1 cellular context compared by ENCODE assay signal in the genomic region with DNA sequence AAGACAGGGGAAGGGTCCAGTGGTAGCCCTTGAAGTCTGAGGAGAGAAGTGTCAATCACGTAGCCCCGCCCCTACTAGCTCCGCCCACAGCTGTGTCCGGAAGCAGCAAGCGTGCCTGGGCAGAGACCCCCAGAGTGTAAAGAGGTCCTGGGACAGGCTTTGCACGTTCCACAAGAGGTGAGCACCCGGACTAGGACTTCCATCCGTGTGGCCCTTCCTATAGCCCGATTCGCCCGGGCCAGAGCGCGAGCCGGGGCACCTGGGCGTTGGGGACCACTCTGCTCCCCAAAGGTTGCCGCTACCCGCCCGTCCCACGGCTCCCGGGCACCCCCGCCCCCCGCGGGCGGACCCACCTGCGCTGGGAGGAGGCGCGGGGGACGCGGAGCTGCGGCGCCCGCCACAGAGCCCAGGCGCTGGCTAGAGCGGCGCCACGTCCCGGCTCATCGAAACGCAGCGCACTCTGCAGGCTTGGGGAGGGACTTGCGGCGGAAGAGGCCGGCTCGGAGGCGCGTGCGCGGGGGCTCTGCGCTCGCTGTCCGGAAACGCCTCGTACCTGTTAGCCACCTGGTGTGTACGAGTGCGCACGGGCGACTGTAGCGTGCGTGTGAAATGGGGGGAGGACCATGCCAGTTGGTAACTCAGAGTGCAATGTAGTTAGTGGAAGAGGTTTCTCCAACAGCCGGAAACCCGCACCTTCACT.
TF ChIP-seq lines count a peak whose summit lies in the region.

A gene with protein sequence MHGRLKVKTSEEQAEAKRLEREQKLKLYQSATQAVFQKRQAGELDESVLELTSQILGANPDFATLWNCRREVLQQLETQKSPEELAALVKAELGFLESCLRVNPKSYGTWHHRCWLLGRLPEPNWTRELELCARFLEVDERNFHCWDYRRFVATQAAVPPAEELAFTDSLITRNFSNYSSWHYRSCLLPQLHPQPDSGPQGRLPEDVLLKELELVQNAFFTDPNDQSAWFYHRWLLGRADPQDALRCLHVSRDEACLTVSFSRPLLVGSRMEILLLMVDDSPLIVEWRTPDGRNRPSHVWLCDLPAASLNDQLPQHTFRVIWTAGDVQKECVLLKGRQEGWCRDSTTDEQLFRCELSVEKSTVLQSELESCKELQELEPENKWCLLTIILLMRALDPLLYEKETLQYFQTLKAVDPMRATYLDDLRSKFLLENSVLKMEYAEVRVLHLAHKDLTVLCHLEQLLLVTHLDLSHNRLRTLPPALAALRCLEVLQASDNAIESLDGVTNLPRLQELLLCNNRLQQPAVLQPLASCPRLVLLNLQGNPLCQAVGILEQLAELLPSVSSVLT (minus strand): TSS at position 464 of the 700 bp plus-strand sequence. CDS start 482 bp downstream, outside the sequence.

TF ChIP-seq in GM12878, 131 proteins besides CTCF, POLR2A, EP300 and RAD21 (continued from another document):
- peak; percentile 98 for TF ChIP-seq PKNOX1 (IDR thresholded peaks at IDR 0.05)
- TF ChIP-seq, protein P1, sequence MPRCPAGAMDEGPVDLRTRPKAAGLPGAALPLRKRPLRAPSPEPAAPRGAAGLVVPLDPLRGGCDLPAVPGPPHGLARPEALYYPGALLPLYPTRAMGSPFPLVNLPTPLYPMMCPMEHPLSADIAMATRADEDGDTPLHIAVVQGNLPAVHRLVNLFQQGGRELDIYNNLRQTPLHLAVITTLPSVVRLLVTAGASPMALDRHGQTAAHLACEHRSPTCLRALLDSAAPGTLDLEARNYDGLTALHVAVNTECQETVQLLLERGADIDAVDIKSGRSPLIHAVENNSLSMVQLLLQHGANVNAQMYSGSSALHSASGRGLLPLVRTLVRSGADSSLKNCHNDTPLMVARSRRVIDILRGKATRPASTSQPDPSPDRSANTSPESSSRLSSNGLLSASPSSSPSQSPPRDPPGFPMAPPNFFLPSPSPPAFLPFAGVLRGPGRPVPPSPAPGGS (IDR thresholded peaks at IDR 0.05; ENCODE audit: borderline replicate concordance, insufficient read depth, low read depth, low read length, poor library complexity, severe bottlenecking): peak; percentile 85
- no peak for TF ChIP-seq BRCA1 (IDR thresholded peaks at IDR 0.05; ENCODE audit: low read depth, low read length)
- TF ChIP-seq YY1 (IDR thresholded peaks at IDR 0.05; ENCODE audit: low read depth, low read length): peak; percentile 87
- TF ChIP-seq IRF3 (IDR thresholded peaks at IDR 0.05): no peak
- TF ChIP-seq HDAC6 (IDR thresholded peaks at IDR 0.05; ENCODE audit: unreplicated experiment): peak; percentile 40
- peak; percentile 91; the same call in 1 of the 2 replicates for TF ChIP-seq RB1 (IDR thresholded peaks at IDR 0.05; ENCODE audit: borderline replicate concordance)
- peak; percentile 69; the same call in 1 of the 2 replicates for TF ChIP-seq SMAD5 (IDR thresholded peaks at IDR 0.05; ENCODE audit: low read depth)
- TF ChIP-seq, protein P2, sequence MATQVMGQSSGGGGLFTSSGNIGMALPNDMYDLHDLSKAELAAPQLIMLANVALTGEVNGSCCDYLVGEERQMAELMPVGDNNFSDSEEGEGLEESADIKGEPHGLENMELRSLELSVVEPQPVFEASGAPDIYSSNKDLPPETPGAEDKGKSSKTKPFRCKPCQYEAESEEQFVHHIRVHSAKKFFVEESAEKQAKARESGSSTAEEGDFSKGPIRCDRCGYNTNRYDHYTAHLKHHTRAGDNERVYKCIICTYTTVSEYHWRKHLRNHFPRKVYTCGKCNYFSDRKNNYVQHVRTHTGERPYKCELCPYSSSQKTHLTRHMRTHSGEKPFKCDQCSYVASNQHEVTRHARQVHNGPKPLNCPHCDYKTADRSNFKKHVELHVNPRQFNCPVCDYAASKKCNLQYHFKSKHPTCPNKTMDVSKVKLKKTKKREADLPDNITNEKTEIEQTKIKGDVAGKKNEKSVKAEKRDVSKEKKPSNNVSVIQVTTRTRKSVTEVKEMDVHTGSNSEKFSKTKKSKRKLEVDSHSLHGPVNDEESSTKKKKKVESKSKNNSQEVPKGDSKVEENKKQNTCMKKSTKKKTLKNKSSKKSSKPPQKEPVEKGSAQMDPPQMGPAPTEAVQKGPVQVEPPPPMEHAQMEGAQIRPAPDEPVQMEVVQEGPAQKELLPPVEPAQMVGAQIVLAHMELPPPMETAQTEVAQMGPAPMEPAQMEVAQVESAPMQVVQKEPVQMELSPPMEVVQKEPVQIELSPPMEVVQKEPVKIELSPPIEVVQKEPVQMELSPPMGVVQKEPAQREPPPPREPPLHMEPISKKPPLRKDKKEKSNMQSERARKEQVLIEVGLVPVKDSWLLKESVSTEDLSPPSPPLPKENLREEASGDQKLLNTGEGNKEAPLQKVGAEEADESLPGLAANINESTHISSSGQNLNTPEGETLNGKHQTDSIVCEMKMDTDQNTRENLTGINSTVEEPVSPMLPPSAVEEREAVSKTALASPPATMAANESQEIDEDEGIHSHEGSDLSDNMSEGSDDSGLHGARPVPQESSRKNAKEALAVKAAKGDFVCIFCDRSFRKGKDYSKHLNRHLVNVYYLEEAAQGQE (IDR thresholded peaks at IDR 0.05; ENCODE audit: low read depth, low read length): 0 out of 2 replicates have a peak, but pooled peaks have one; percentile 30
- 0 out of 2 replicates have a peak, but pooled peaks have one; percentile 49 for TF ChIP-seq CBX5 (IDR thresholded peaks at IDR 0.05; ENCODE audit: low read depth)
- TF ChIP-seq TCF7 (IDR thresholded peaks at IDR 0.05; ENCODE audit: borderline replicate concordance): no peak
- TF ChIP-seq MXI1 (IDR thresholded peaks at IDR 0.05; ENCODE audit: low read depth, low read length): peak; percentile 86
- TF ChIP-seq SIN3A (IDR thresholded peaks at IDR 0.05; ENCODE audit: low read depth, low read length): peak; percentile 72; the same call in 1 of the 2 replicates
- no peak for TF ChIP-seq SPI1 (IDR thresholded peaks at IDR 0.05; ENCODE audit: borderline replicate concordance, insufficient read depth, low read depth, low read length)
- TF ChIP-seq WRNIP1 (IDR thresholded peaks at IDR 0.05; ENCODE audit: borderline replicate concordance, low read depth, low read length): peak; percentile 90; the same call in 1 of the 2 replicates
- TF ChIP-seq ZNF24 (IDR thresholded peaks at IDR 0.05): peak; percentile 82
- TF ChIP-seq PAX5 (IDR thresholded peaks at IDR 0.05; ENCODE audit: borderline replicate concordance, low read depth, low read length): peak; percentile 10; the same call in 1 of the 2 replicates
- TF ChIP-seq ZZZ3 (IDR thresholded peaks at IDR 0.05; ENCODE audit: control insufficient read depth, insufficient read length, low read depth): no peak
- no peak for TF ChIP-seq NFIC (IDR thresholded peaks at IDR 0.05; ENCODE audit: low read depth, low read length)
- peak; percentile 45; the same call in 1 of the 2 replicates for TF ChIP-seq FOXK2 (IDR thresholded peaks at IDR 0.05)
- TF ChIP-seq ATF2 (IDR thresholded peaks at IDR 0.05; ENCODE audit: low read length): no peak
- TF ChIP-seq KLF5 (IDR thresholded peaks at IDR 0.05; ENCODE audit: partially characterized antibody): peak; percentile 89
- TF ChIP-seq JUNB (IDR thresholded peaks at IDR 0.05): no peak
- no peak for TF ChIP-seq ZNF622 (IDR thresholded peaks at IDR 0.05)
- TF ChIP-seq CHD2 (IDR thresholded peaks at IDR 0.05; ENCODE audit: borderline replicate concordance, low read depth, low read length): peak; percentile 49; the same call in 1 of the 2 replicates
- TF ChIP-seq BACH1 (IDR thresholded peaks at IDR 0.05; ENCODE audit: borderline replicate concordance): peak; percentile 78
- TF ChIP-seq CBFB (IDR thresholded peaks at IDR 0.05; ENCODE audit: low read depth): no peak
- TF ChIP-seq NBN (IDR thresholded peaks at IDR 0.05): peak; percentile 93
- TF ChIP-seq, protein P3, sequence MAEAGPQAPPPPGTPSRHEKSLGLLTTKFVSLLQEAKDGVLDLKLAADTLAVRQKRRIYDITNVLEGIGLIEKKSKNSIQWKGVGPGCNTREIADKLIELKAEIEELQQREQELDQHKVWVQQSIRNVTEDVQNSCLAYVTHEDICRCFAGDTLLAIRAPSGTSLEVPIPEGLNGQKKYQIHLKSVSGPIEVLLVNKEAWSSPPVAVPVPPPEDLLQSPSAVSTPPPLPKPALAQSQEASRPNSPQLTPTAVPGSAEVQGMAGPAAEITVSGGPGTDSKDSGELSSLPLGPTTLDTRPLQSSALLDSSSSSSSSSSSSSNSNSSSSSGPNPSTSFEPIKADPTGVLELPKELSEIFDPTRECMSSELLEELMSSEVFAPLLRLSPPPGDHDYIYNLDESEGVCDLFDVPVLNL (IDR thresholded peaks at IDR 0.05; ENCODE audit: low read depth, low read length): no peak
